In genomic region chr10:43056568-43057011, GRCh38 we compare ENCODE assay signal across 30 cellular contexts. TPM values are rescaled to one million over a fixed set of nuclear protein-coding genes. Genes with fewer than 3 reads are reported as not detected.
DNase-seq lines count a peak whose midpoint lies in the region; ATAC-seq, FAIRE-seq and TF ChIP-seq lines count a peak whose summit lies in the region.
"Had no signal": no experiment of that assay in that cellular context is flagged by ENCODE, and none has a peak within 500 bp of the region (broad histone marks: within the 10 kb centered on the region; RNA-seq: fewer than 3 reads in every experiment).

No MANE protein-coding gene starts in this region.

- H3K27ac Mint-ChIP-seq in CD8-positive, alpha-beta memory T cell: no peak overlapping the region
- H3K27ac Mint-ChIP-seq: activated B cell treated with CpG ODN at 0.5 μM for 24 hours had no signal

- no peaks in the 10 kb centered on the region for H3K27me3 ChIP-seq in Panc1 (ENCODE audit: control insufficient read depth, insufficient read depth, low read length)
- peaks cover 0 to 40% (median 0%) of the 10 kb centered on the region in 7 donors for H3K27me3 ChIP-seq in spleen (replicated peaks in 1 of 7)
- no peaks in the 10 kb centered on the region for H3K27me3 ChIP-seq in CD8-positive, alpha-beta memory T cell (ENCODE audit: insufficient read depth, low read length, poor library complexity, severe bottlenecking)

- DNase-seq in activated effector memory CD4-positive, alpha-beta T cell treated with anti-CD3 and anti-CD28 coated beads, Interleukin-2, amount 50 U/mL, for 16 hours: peak; percentile 58
- no peak for DNase-seq in activated effector memory CD4-positive, alpha-beta T cell treated with Interleukin-2 at 50 U/mL for 16 hours
- DNase-seq in Panc1 (ENCODE audit: low read depth, low spot score) (no peak), kidney (peak; percentile 48), spleen (peak; percentile 64), iPS-NIHi7 (ENCODE audit: extremely low spot score) (no peak)
- no peak for DNase-seq in CD8-positive, alpha-beta memory T cell
- DNase-seq: activated B cell treated with CpG ODN at 0.5 μM for 24 hours; activated CD4-positive, alpha-beta T cell treated with anti-CD3 and anti-CD28 coated beads, Interleukin-2, amount 50 U/mL, for 48 hours; amygdala; C1 segment of cervical spinal cord; DMS79; esophagus squamous epithelium; foreskin melanocyte; KBM-7; NCI-H1105; NCI-H187 treated with DMSO at 0.1 percent for 48 hours; NCI-H2227 treated with DMSO at 0.1 percent for 48 hours; NCI-H69; nucleus accumbens; SIG-M5; T1000 had no signal

- H3K36me3 ChIP-seq in Panc1 (ENCODE audit: control insufficient read depth, insufficient read depth, low read length): no peaks in the 10 kb centered on the region
- H3K36me3 ChIP-seq in kidney (ENCODE audit: control insufficient read depth in 1 of 2, insufficient read depth in 2 of 2, low read length in 2 of 2): no peaks in the 10 kb centered on the region
- no peaks in the 10 kb centered on the region for H3K36me3 ChIP-seq in spleen
- H3K36me3 ChIP-seq in CD8-positive, alpha-beta memory T cell (ENCODE audit: insufficient read depth, low read length): no peaks in the 10 kb centered on the region
- H3K36me3 ChIP-seq: esophagus squamous epithelium had no signal

- CTCF ChIA-PET in Panc1 (lab: Charles Lee): interaction anchor here (0.7 kb wide), 1 partner anchor 74 kb away, joined by 3 read pairs; no protein-coding TSS in a partner anchor
- CTCF ChIA-PET in CD8-positive, alpha-beta memory T cell (lab: Charles Lee): no interaction called here

- H3K9me3 Mint-ChIP-seq in CD8-positive, alpha-beta memory T cell: no peaks in the 10 kb centered on the region
- H3K9me3 Mint-ChIP-seq: activated B cell treated with CpG ODN at 0.5 μM for 24 hours had no signal

- WGBS in spleen, 5 donors: 50 to 81% (median 72%) methylated on average over 2 to 5 of the region's 5 CpGs

- TF ChIP-seq CTCF in Panc1 (IDR thresholded peaks at IDR 0.05): no peak
- TF ChIP-seq CTCF in kidney (IDR thresholded peaks at IDR 0.05; ENCODE audit: borderline replicate concordance, extremely low read depth, insufficient read depth): no peak
- TF ChIP-seq CTCF in spleen (IDR thresholded peaks at IDR 0.05 in 8 of 11, conservative IDR thresholded peaks at IDR 0.05 in 3 of 11): no peak

- peak overlapping the region; percentile 40; the same call in 1 of the 2 replicates for H3K27ac ChIP-seq in Panc1 (ENCODE audit: low read length)
- H3K27ac ChIP-seq in kidney (ENCODE audit: low read depth in 2 of 2, low read length in 2 of 2): no peak overlapping the region
- H3K27ac ChIP-seq in spleen: no peak overlapping the region
- no peak overlapping the region for H3K27ac ChIP-seq in CD8-positive, alpha-beta memory T cell (ENCODE audit: low read depth, low read length)
- H3K27ac ChIP-seq: coronary artery, esophagus squamous epithelium, hepatocyte had no signal

- no TSS peak for BruUV-seq in Panc1 (replicated peaks; lab: Mats Ljungman, UMichigan)

- H3K27me3 Mint-ChIP-seq in CD8-positive, alpha-beta memory T cell: peaks cover 8 to 21% of the 10 kb centered on the region in 2 donors

- H3K4me1 ChIP-seq in Panc1 (ENCODE audit: control insufficient read depth, insufficient read depth, low read length) (peaks cover 28% of the 10 kb centered on the region), kidney (ENCODE audit: control insufficient read depth in 1 of 2, insufficient read depth in 1 of 2, low read depth in 1 of 2, low read length in 2 of 2) (no peaks in the 10 kb centered on the region), spleen (no peaks in the 10 kb centered on the region)
- no peaks in the 10 kb centered on the region for H3K4me1 ChIP-seq in CD8-positive, alpha-beta memory T cell (ENCODE audit: insufficient read depth, low read length)
- H3K4me1 ChIP-seq: esophagus squamous epithelium had no signal

- H3K36me3 Mint-ChIP-seq in CD8-positive, alpha-beta memory T cell: no peaks in the 10 kb centered on the region

- no peak overlapping the region for H3K4me3 Mint-ChIP-seq in CD8-positive, alpha-beta memory T cell
- H3K4me3 Mint-ChIP-seq: activated B cell treated with CpG ODN at 0.5 μM for 24 hours had no signal

- 0 out of 2 replicates have a peak, but pooled peaks have one; percentile 10 for ATAC-seq in Panc1
- ATAC-seq in HG03521 (IDR thresholded peaks at IDR 0.05; ENCODE audit: unreplicated experiment): no peak
- ATAC-seq: HCT116, left lobe of liver had no signal

- no peak overlapping the region for H3K9ac ChIP-seq in kidney (ENCODE audit: low read length in 2 of 2)

- POLR2A ChIA-PET in Panc1 (lab: Charles Lee): no interaction called here
- POLR2A ChIA-PET in CD8-positive, alpha-beta memory T cell (lab: Charles Lee): no interaction called here

- in situ Hi-C loops in Panc1 (cut with HindIII; ENCODE audit: low pct_unique_long_range_greater_than_20kb, low sequenced_read_pairs): no loop called here

- intact Hi-C loops in Panc1 (cut with micrococcal nuclease; ENCODE audit: unreplicated experiment): no loop called here
- intact Hi-C loops in kidney (cut with DNase I): no loop called here
- intact Hi-C loops in spleen (cut with DNase I; ENCODE audit: low total_unique reads): no loop called here

- TF ChIP-seq POLR2A in spleen (IDR thresholded peaks at IDR 0.05): no peak

- H3K9me3 ChIP-seq in Panc1 (ENCODE audit: control insufficient read depth, insufficient read depth, low read depth, low read length) (no peaks in the 10 kb centered on the region), kidney (ENCODE audit: control insufficient read depth in 1 of 2, low read length in 2 of 2) (no peaks in the 10 kb centered on the region), spleen (no peaks in the 10 kb centered on the region)
- no peaks in the 10 kb centered on the region for H3K9me3 ChIP-seq in CD8-positive, alpha-beta memory T cell (ENCODE audit: low read length)
- H3K9me3 ChIP-seq: esophagus squamous epithelium had no signal

- no peaks in the 10 kb centered on the region for H3K4me1 Mint-ChIP-seq in CD8-positive, alpha-beta memory T cell
- H3K4me1 Mint-ChIP-seq: activated B cell treated with CpG ODN at 0.5 μM for 24 hours had no signal

- no peak for FAIRE-seq in kidney (lab: Jason Lieb, UNC)
- FAIRE-seq: GM18507, HTR-8/SVneo had no signal

- no peak overlapping the region for H3K4me3 ChIP-seq in Panc1 (ENCODE audit: low read depth in 2 of 2, low read length in 2 of 2)
- no peak overlapping the region for H3K4me3 ChIP-seq in kidney (ENCODE audit: low read length in 2 of 2)
- H3K4me3 ChIP-seq in spleen: no peak overlapping the region
- no peak overlapping the region for H3K4me3 ChIP-seq in CD8-positive, alpha-beta memory T cell (ENCODE audit: low read length)
- H3K4me3 ChIP-seq: coronary artery, esophagus squamous epithelium, hepatocyte had no signal

RNA-seq across cellular contexts. Expression of gene RET, which starts 20.3 kb away (rescaled TPM):
- total RNA-seq in Panc1 (2021; ENCODE audit: unreplicated experiment): 81.1 TPM
- polyA plus RNA-seq in Panc1 (2012; ENCODE audit: insufficient read length): 134 TPM
- 3.1 TPM for total RNA-seq in kidney
- 1.1 TPM for polyA plus RNA-seq in kidney (ENCODE audit: insufficient read depth, low read depth, low replicate concordance)
- under 1 TPM in 5 of 7 donors, not detected in 2; 0.30 to 0.54 (median 0.34) TPM for total RNA-seq in spleen
- under 1 TPM; 0.02 to 0.11 (median 0.10) TPM for polyA plus RNA-seq in spleen
- total RNA-seq in CD8-positive, alpha-beta memory T cell: under 1 TPM in 1 of 2 experiments, not detected in 1; 0.24 TPM
- polyA plus RNA-seq in CD8-positive, alpha-beta memory T cell: 0.06 TPM
- total RNA-seq: activated B cell treated with CpG ODN at 0.5 μM for 24 hours, MCF 10A had no signal
- polyA plus RNA-seq: hepatocyte had no signal

Comparison
In these comparisons a context has a peak if more than half of its experiments do, and no peak if none do; other contexts are left out.
1. DNase-seq: peak in activated effector memory CD4-positive, alpha-beta T cell treated with anti-CD3 and anti-CD28 coated beads, Interleukin-2, amount 50 U/mL, for 16 hours (single experiment), kidney (single experiment) and spleen (single experiment); none in activated effector memory CD4-positive, alpha-beta T cell treated with Interleukin-2 at 50 U/mL for 16 hours (single experiment), Panc1 (single experiment), iPS-NIHi7 (single experiment) and CD8-positive, alpha-beta memory T cell (0 of 5).
2. RNA of gene RET, which starts 20.3 kb away (total RNA-seq): 81.1 TPM in Panc1 (single experiment); 3.1 TPM in kidney (single experiment), 0.30 to 0.54 TPM in spleen and 0.24 TPM in CD8-positive, alpha-beta memory T cell; every median in the first group is over 10 times any median in the second.